ENCODE assay signal across 1 cellular context in the genomic region with DNA sequence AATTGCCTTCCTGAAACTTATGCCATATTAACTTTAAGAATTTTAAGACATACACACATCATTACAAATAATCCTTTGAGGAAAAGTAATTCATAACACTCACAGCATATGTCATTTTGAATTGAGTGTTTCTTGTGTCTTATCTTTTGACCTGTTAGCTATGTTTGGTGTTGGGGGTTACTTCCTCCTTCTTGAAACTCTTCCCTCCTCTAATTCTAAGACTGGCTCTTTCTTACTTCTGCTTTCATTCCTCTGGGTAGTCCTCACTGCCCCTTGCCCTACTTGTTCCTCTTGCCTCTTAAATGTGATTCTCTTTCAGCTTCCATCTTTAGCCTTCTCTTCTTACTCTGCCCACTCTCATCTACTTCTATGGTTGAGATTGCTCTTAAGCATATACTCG.
TF ChIP-seq lines count a peak whose summit lies in the region.

No MANE protein-coding gene starts in this region.

TF ChIP-seq in HepG2, 621 proteins besides CTCF, POLR2A, EP300 and RAD21 (continued from another document):
- TF ChIP-seq, protein P1, sequence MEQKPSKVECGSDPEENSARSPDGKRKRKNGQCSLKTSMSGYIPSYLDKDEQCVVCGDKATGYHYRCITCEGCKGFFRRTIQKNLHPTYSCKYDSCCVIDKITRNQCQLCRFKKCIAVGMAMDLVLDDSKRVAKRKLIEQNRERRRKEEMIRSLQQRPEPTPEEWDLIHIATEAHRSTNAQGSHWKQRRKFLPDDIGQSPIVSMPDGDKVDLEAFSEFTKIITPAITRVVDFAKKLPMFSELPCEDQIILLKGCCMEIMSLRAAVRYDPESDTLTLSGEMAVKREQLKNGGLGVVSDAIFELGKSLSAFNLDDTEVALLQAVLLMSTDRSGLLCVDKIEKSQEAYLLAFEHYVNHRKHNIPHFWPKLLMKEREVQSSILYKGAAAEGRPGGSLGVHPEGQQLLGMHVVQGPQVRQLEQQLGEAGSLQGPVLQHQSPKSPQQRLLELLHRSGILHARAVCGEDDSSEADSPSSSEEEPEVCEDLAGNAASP (CRISPR knock-in tag; IDR thresholded peaks at IDR 0.05; ENCODE audit: borderline replicate concordance) = no peak
